27 cellular contexts compared by ENCODE assay signal in genomic region chr7:80588591-80588990, GRCh38. TPM values are rescaled to one million over a fixed set of nuclear protein-coding genes. Genes with fewer than 3 reads are reported as not detected.
DNase-seq lines count a peak whose midpoint lies in the region; ATAC-seq and TF ChIP-seq lines count a peak whose summit lies in the region.
"Had no signal": no experiment of that assay in that cellular context is flagged by ENCODE, and none has a peak within 500 bp of the region (broad histone marks: within the 10 kb centered on the region; RNA-seq: fewer than 3 reads in every experiment).

No MANE protein-coding gene starts in this region.

- intact Hi-C loops in head of caudate nucleus (cut with DNase I) = no loop called here

- ATAC-seq in HG03025 (IDR thresholded peaks at IDR 0.05; ENCODE audit: low FRiP score, unreplicated experiment) = no peak
- ATAC-seq: esophagus mucosa, K562 had no signal

- DNase-seq in EL = peak; percentile 8
- DNase-seq in NB4 (ENCODE audit: low read depth) = peak; percentile 13
- DNase-seq in erythroblast (lab: John Stamatoyannopoulos, UW) = peak; percentile 51 to 59
- DNase-seq in renal cortical epithelial cell (ENCODE audit: low read depth) = peak; percentile 64
- no peak for DNase-seq in head of caudate nucleus
- DNase-seq in NCI-H1694 treated with DMSO at 0.1 percent for 48 hours (lab: John Stamatoyannopoulos, UW) = no peak
- DNase-seq: activated CD4-positive, CD25-positive, alpha-beta regulatory T cell; activated naive CD4-positive, alpha-beta T cell treated with anti-CD3 and anti-CD28 coated beads for 36 hours; activated T-cell treated with anti-CD3 and anti-CD28 coated beads, Interleukin-2, amount 50 U/mL, for 24 hours; anterior cingulate cortex; BE2C; effector CD8-positive, alpha-beta T cell; MV-4-11; NCI-H2029; NK-92 treated with Interleukin-12 subunit alpha and Interleukin-12 subunit beta, amount 100 ng/mL, for 24 hours; RPMI8226; spleen; stimulated activated CD4-positive, alpha-beta T cell treated with anti-CD3 and anti-CD28 coated beads, Interleukin-4, amount 100 ng/mL, for 4 hours; stomach; T-helper 9 cell; upper lobe of left lung had no signal

- TF ChIP-seq POLR2A in NB4 (IDR thresholded peaks at IDR 0.05; ENCODE audit: extremely low read depth, insufficient read length) (no peak), erythroblast (IDR thresholded peaks at IDR 0.05; ENCODE audit: low read length) (no peak)

- H3K4me3 ChIP-seq in NB4 (ENCODE audit: low read depth, low read length) = no peak overlapping the region
- H3K4me3 ChIP-seq: hepatocyte, K562, prostate gland, SK-N-MC, spleen, stomach, upper lobe of left lung had no signal

- no peak for TF ChIP-seq CTCF in NB4 (IDR thresholded peaks at IDR 0.05; ENCODE audit: low read depth, low read length)

RNA-seq across cellular contexts. Expression of gene CD36, which starts 49.9 kb away (rescaled TPM):
- 0.52 and 0.70 TPM in 2 replicates for total RNA-seq in renal cortical epithelial cell
- total RNA-seq: activated naive CD4-positive, alpha-beta T cell treated with anti-CD3 and anti-CD28 coated beads for 36 hours had no signal

Comparison
In these comparisons a context has a peak if more than half of its experiments do, and no peak if none do; other contexts are left out.
1. DNase-seq: peak in EL (single experiment), NB4 (single experiment), erythroblast (2 of 2) and renal cortical epithelial cell (single experiment); none in head of caudate nucleus (0 of 42) and NCI-H1694 treated with DMSO at 0.1 percent for 48 hours (single experiment).